Comparison of ENCODE assay signal across 8 cellular contexts in the genomic region with DNA sequence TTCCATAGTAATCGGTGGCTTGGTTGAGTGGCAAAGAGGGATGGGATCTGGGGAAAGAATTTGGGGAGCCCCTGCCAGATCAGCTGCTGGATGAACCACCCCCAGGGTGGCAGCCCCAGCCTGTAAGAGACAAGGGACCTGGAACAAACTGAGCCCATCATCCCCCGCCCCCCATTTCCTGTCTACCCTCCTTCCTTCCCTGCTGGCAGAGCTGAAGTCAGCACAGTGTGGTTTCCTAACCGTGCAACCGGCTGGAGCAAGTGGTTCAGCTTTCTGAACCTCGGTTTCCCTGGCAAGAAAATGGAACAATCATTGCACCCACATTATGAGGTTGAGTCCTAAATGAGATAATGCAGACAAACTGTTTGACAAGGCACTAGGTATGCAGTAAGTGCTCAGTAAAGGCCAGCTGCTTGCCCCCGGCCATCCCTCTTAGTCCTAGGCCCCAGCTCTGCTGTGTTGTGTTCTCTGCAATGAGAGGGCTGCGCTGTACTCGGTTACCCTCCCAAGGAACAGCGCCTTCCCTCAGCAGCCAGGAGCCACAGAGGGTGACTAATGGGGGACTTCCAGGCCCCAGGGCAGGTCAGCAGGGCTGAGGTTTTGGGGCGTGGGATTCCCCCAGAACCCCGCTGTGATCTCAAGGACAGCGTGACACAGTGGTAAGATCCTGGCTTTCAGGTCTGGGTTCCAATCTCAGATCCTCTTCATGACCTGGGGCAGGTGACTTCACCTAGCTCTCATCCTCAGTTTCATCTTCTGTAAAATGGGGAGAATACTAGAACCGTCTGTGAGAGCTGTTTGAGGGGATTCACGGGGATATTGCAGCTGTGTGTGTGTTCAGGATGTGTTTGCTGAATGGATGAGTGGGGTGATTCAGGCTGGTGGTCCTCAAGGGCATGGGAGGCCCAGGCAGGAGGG. TPM values are rescaled to one million over a fixed set of nuclear protein-coding genes. Genes with fewer than 3 reads are reported as not detected.
A peak's percentile ranks its signal among the peaks of the same experiment; 100 is the strongest.
DNase-seq lines count a peak whose midpoint lies in the region; ATAC-seq and TF ChIP-seq lines count a peak whose summit lies in the region.

No MANE protein-coding gene starts in this region.

- H3K4me3 Mint-ChIP-seq in T-helper 1 cell treated with Interleukin-12 subunit alpha and Interleukin-12 subunit beta and Interleukin-4 antibody, amounts not matched to agents 30 μg/mL and 1 μg/mL, for 36 hours: peak overlapping the region; percentile 76
- peak overlapping the region; percentile 66 for H3K4me3 Mint-ChIP-seq in activated naive CD8-positive, alpha-beta T cell treated with anti-CD3 and anti-CD28 coated beads, Interleukin-2, amount 50 U/mL, for 24 hours

- DNase-seq in activated naive CD8-positive, alpha-beta T cell treated with anti-CD3 and anti-CD28 coated beads, Interleukin-2, amount 50 U/mL, for 24 hours: peak; percentile 85
- DNase-seq in stimulated activated CD4-positive, alpha-beta T cell treated with anti-CD3 and anti-CD28 coated beads, Interleukin-15, amount 100 ng/mL, for 1 hour (ENCODE audit: low read depth in 1 of 2, low spot score in 1 of 2): peak; percentile 56 to 60
- DNase-seq in retina (no peak), G401 (ENCODE audit: low spot score) (no peak), uterus (no peak)

- H3K9me3 ChIP-seq in uterus: no peaks in the 10 kb centered on the region

- in situ Hi-C loops in G401 (cut with HindIII; ENCODE audit: low sequenced_read_pairs): no loop called here

- no peaks in the 10 kb centered on the region for H3K27me3 ChIP-seq in uterus

- no peak for TF ChIP-seq POLR2A in uterus (IDR thresholded peaks at IDR 0.05)

- H3K27me3 Mint-ChIP-seq in T-helper 1 cell treated with Interleukin-12 subunit alpha and Interleukin-12 subunit beta and Interleukin-4 antibody, amounts not matched to agents 30 μg/mL and 1 μg/mL, for 36 hours (ENCODE audit: low read depth): no peaks in the 10 kb centered on the region
- no peaks in the 10 kb centered on the region for H3K27me3 Mint-ChIP-seq in activated naive CD8-positive, alpha-beta T cell treated with anti-CD3 and anti-CD28 coated beads, Interleukin-2, amount 50 U/mL, for 24 hours

- H3K36me3 Mint-ChIP-seq in T-helper 1 cell treated with Interleukin-12 subunit alpha and Interleukin-12 subunit beta and Interleukin-4 antibody, amounts not matched to agents 30 μg/mL and 1 μg/mL, for 36 hours (ENCODE audit: low read depth): peaks cover 52% of the 10 kb centered on the region
- peaks cover 18% of the 10 kb centered on the region for H3K36me3 Mint-ChIP-seq in activated naive CD8-positive, alpha-beta T cell treated with anti-CD3 and anti-CD28 coated beads, Interleukin-2, amount 50 U/mL, for 24 hours (ENCODE audit: low read depth)

- peak; percentile 71 for ATAC-seq in GM18867 (IDR thresholded peaks at IDR 0.05; ENCODE audit: unreplicated experiment)
- ATAC-seq in HG03025 (IDR thresholded peaks at IDR 0.05; ENCODE audit: low FRiP score, unreplicated experiment): peak; percentile 67
- ATAC-seq in activated naive CD8-positive, alpha-beta T cell treated with anti-CD3 and anti-CD28 coated beads, Interleukin-2, amount 50 U/mL, for 24 hours: peak; percentile 96

- intact Hi-C loops in uterus (cut with DNase I; ENCODE audit: low total_unique reads): loop anchor here (5.0 kb wide), 1 partner anchor 55 kb away; a partner anchor contains a TSS

- H3K4me1 Mint-ChIP-seq in T-helper 1 cell treated with Interleukin-12 subunit alpha and Interleukin-12 subunit beta and Interleukin-4 antibody, amounts not matched to agents 30 μg/mL and 1 μg/mL, for 36 hours (ENCODE audit: low read depth): peaks cover 55% of the 10 kb centered on the region
- peaks cover 73% of the 10 kb centered on the region for H3K4me1 Mint-ChIP-seq in activated naive CD8-positive, alpha-beta T cell treated with anti-CD3 and anti-CD28 coated beads, Interleukin-2, amount 50 U/mL, for 24 hours

- peak overlapping the region; percentile 99 for H3K27ac Mint-ChIP-seq in T-helper 1 cell treated with Interleukin-12 subunit alpha and Interleukin-12 subunit beta and Interleukin-4 antibody, amounts not matched to agents 30 μg/mL and 1 μg/mL, for 36 hours
- H3K27ac Mint-ChIP-seq in activated naive CD8-positive, alpha-beta T cell treated with anti-CD3 and anti-CD28 coated beads, Interleukin-2, amount 50 U/mL, for 24 hours: peak overlapping the region; percentile 94

- no peak overlapping the region for H3K27ac ChIP-seq in uterus

- H3K36me3 ChIP-seq in uterus: no peaks in the 10 kb centered on the region

- TF ChIP-seq CTCF in uterus (IDR thresholded peaks at IDR 0.05): no peak

- no peaks in the 10 kb centered on the region for H3K4me1 ChIP-seq in uterus

- no peak overlapping the region for H3K4me3 ChIP-seq in uterus

- peaks cover 13% of the 10 kb centered on the region for H3K9me3 Mint-ChIP-seq in T-helper 1 cell treated with Interleukin-12 subunit alpha and Interleukin-12 subunit beta and Interleukin-4 antibody, amounts not matched to agents 30 μg/mL and 1 μg/mL, for 36 hours
- H3K9me3 Mint-ChIP-seq in activated naive CD8-positive, alpha-beta T cell treated with anti-CD3 and anti-CD28 coated beads, Interleukin-2, amount 50 U/mL, for 24 hours: peaks cover 11% of the 10 kb centered on the region

RNA-seq across cellular contexts. Expression of a gene that starts 16.5 kb away (rescaled TPM):
- 0.74 and 1.1 TPM in 2 replicates for total RNA-seq in G401 (2014; rRNA removed; shearing (Covaris generic))
- total RNA-seq in uterus: 1 to 10 TPM; 1.5 to 6.5 (median 2.9) TPM

RNA-seq across cellular contexts. Expression of a gene that starts 19.3 kb away (rescaled TPM):
- total RNA-seq in G401 (2014; rRNA removed; shearing (Covaris generic)): 0.58 and 7.3 TPM in 2 replicates
- total RNA-seq in uterus: 100 to 1,000 TPM in 1 of 4 donors, 10 to 100 TPM in 2, 1 to 10 TPM in 1; 9.1 to 102 (median 12.4) TPM

RNA-seq across cellular contexts. Expression of a gene that starts 54.8 kb away (rescaled TPM):
- 157 and 159 TPM in 2 replicates for total RNA-seq in G401 (2014; rRNA removed; shearing (Covaris generic))
- 100 to 1,000 TPM in 3 of 4 donors, 10 to 100 TPM in 1; 81.3 to 226 (median 161) TPM for total RNA-seq in uterus

RNA-seq across cellular contexts. Expression of a gene that starts 56.2 kb away (rescaled TPM):
- 61.3 and 72.8 TPM in 2 replicates for total RNA-seq in G401 (2014; rRNA removed; shearing (Covaris generic))
- 10 to 100 TPM; 16.2 to 86.1 (median 55.7) TPM for total RNA-seq in uterus

Comparison
In these comparisons a context has a peak if more than half of its experiments do, and no peak if none do; other contexts are left out.
1. DNase-seq: peak in activated naive CD8-positive, alpha-beta T cell treated with anti-CD3 and anti-CD28 coated beads, Interleukin-2, amount 50 U/mL, for 24 hours (single experiment) and stimulated activated CD4-positive, alpha-beta T cell treated with anti-CD3 and anti-CD28 coated beads, Interleukin-15, amount 100 ng/mL, for 1 hour (2 of 2); none in retina (single experiment), G401 (single experiment) and uterus (0 of 2).
2. Peak in every context shown above with its lines, with median percentiles within 50 percentile points of each other: ATAC-seq.